9 cellular contexts compared by ENCODE assay signal in genomic region chr19:1279782-1280341, GRCh38. TPM values are rescaled to one million over a fixed set of nuclear protein-coding genes. Genes with fewer than 3 reads are reported as not detected.
A peak's percentile ranks its signal among the peaks of the same experiment; 100 is the strongest.
DNase-seq lines count a peak whose midpoint lies in the region; ATAC-seq, FAIRE-seq and TF ChIP-seq lines count a peak whose summit lies in the region.
"Had no signal": no experiment of that assay in that cellular context is flagged by ENCODE, and none has a peak within 500 bp of the region (broad histone marks: within the 10 kb centered on the region; RNA-seq: fewer than 3 reads in every experiment).

No MANE protein-coding gene starts in this region.

- H3K36me3 ChIP-seq in Loucy (ENCODE audit: insufficient read depth, low read length), result peaks cover 12% of the 10 kb centered on the region; the same call in 1 of the 2 replicates
- H3K36me3 ChIP-seq in SJCRH30, result peaks cover 10% of the 10 kb centered on the region
- peaks cover 23% of the 10 kb centered on the region for H3K36me3 ChIP-seq in osteoblast (ENCODE audit: insufficient read depth, low read length)

- H3K27ac ChIP-seq in SJCRH30 (no peak overlapping the region), osteoblast (ENCODE audit: low read depth, low read length) (no peak overlapping the region)

- H3K79me2 ChIP-seq in Loucy (ENCODE audit: insufficient read depth, low read length) (peaks cover 18% of the 10 kb centered on the region), osteoblast (ENCODE audit: insufficient read depth, low read length) (peaks cover 13% of the 10 kb centered on the region)

- FAIRE-seq in urothelium cell line (lab: Jason Lieb, UNC), result no peak
- FAIRE-seq: colon had no signal

- no peak overlapping the region for H3K4me2 ChIP-seq in Loucy (ENCODE audit: low read depth, low read length, poor library complexity, severe bottlenecking)
- H3K4me2 ChIP-seq in osteoblast (ENCODE audit: insufficient read depth, low read length), result no peak overlapping the region

- ATAC-seq in HG03039 (IDR thresholded peaks at IDR 0.05; ENCODE audit: unreplicated experiment), result no peak

- H3K4me1 ChIP-seq in Loucy (ENCODE audit: insufficient read depth, low read length, poor library complexity, severe bottlenecking), result peaks cover 6% of the 10 kb centered on the region
- no peaks in the 10 kb centered on the region for H3K4me1 ChIP-seq in SJCRH30
- peaks cover 10% of the 10 kb centered on the region for H3K4me1 ChIP-seq in osteoblast (ENCODE audit: insufficient read depth, low read length)

- H3K9ac ChIP-seq in Loucy (ENCODE audit: low read depth, low read length, poor library complexity, severe bottlenecking), result no peak overlapping the region

- H2AFZ ChIP-seq in Loucy (ENCODE audit: low read length) (no peak overlapping the region), osteoblast (ENCODE audit: low read length) (no peak overlapping the region)

- H3K27me3 ChIP-seq in Loucy (ENCODE audit: insufficient read depth, low read length, poor library complexity, severe bottlenecking), result no peaks in the 10 kb centered on the region
- H3K27me3 ChIP-seq in SJCRH30, result peaks cover 22% of the 10 kb centered on the region
- peaks cover 14% of the 10 kb centered on the region for H3K27me3 ChIP-seq in osteoblast (ENCODE audit: insufficient read depth, low read length)

- DNase-seq in EH (ENCODE audit: low read depth) (peak; percentile 84), SJCRH30 (peak; percentile 79 to 91), foreskin melanocyte (peak; percentile 67), osteoblast (ENCODE audit: insufficient read length, low spot score, missing footprints) (peak; percentile 100), urothelium cell line (ENCODE audit: low spot score) (peak; percentile 71)
- DNase-seq in activated naive CD4-positive, alpha-beta T cell (lab: John Stamatoyannopoulos, UW), result peak; percentile 49 to 69 (median 58)

- H3F3A ChIP-seq in Loucy (ENCODE audit: low read depth), result no peaks in the 10 kb centered on the region

- H3K4me3 ChIP-seq in Loucy (ENCODE audit: low read length, poor library complexity, severe bottlenecking), result no peak overlapping the region
- no peak overlapping the region for H3K4me3 ChIP-seq in SJCRH30
- H3K4me3 ChIP-seq in osteoblast (ENCODE audit: insufficient read depth, low read length), result no peak overlapping the region

- H3K9me3 ChIP-seq in Loucy (ENCODE audit: insufficient read depth, low read depth, low read length) (no peaks in the 10 kb centered on the region), SJCRH30 (replicated peaks) (no peaks in the 10 kb centered on the region), osteoblast (ENCODE audit: low read depth, low read length) (no peaks in the 10 kb centered on the region)

- TF ChIP-seq CTCF in Loucy (conservative IDR thresholded peaks at IDR 0.05; ENCODE audit: low read length) (peak; percentile 97), osteoblast (IDR thresholded peaks at IDR 0.05; ENCODE audit: extremely low read depth, low read depth, low read length) (peak; percentile 92)

- H3K9me2 ChIP-seq in Loucy (replicated peaks; ENCODE audit: low read depth, low read length), result no peaks in the 10 kb centered on the region

- H4K20me1 ChIP-seq in Loucy (ENCODE audit: insufficient read depth, low read length, poor library complexity, severe bottlenecking) (peaks cover 13% of the 10 kb centered on the region), osteoblast (ENCODE audit: insufficient read depth, low read length) (peaks cover 15% of the 10 kb centered on the region)

RNA-seq across cellular contexts. Expression of gene FAM174C, which starts 4.5 kb away (rescaled TPM):
- 22.3 and 25.1 TPM in 2 replicates for total RNA-seq in SJCRH30 (2014; rRNA removed; shearing (Covaris generic))
- total RNA-seq in osteoblast, result 21.8 and 25.0 TPM in 2 replicates

RNA-seq across cellular contexts. Expression of gene EFNA2, which starts 5.8 kb away (rescaled TPM):
- total RNA-seq in SJCRH30 (2014; rRNA removed; shearing (Covaris generic)), result 1.0 and 2.8 TPM in 2 replicates
- not detected in 2 replicates for total RNA-seq in osteoblast

RNA-seq across cellular contexts. Expression of gene CIRBP, which starts 10.7 kb away (rescaled TPM):
- total RNA-seq in SJCRH30 (2014; rRNA removed; shearing (Covaris generic)), result 159 and 181 TPM in 2 replicates
- total RNA-seq in osteoblast, result 300 and 380 TPM in 2 replicates

RNA-seq across cellular contexts. Expression of gene MIDN, which starts 31.5 kb away (rescaled TPM):
- total RNA-seq in SJCRH30 (2014; rRNA removed; shearing (Covaris generic)), result 9.1 TPM in 2 replicates
- 14.4 and 19.9 TPM in 2 replicates for total RNA-seq in osteoblast

RNA-seq across cellular contexts. Expression of gene ATP5F1D, which starts 38.3 kb away (rescaled TPM):
- 25.5 and 32.2 TPM in 2 replicates for total RNA-seq in SJCRH30 (2014; rRNA removed; shearing (Covaris generic))
- total RNA-seq in osteoblast, result 12.4 and 13.8 TPM in 2 replicates
